In the genomic region with DNA sequence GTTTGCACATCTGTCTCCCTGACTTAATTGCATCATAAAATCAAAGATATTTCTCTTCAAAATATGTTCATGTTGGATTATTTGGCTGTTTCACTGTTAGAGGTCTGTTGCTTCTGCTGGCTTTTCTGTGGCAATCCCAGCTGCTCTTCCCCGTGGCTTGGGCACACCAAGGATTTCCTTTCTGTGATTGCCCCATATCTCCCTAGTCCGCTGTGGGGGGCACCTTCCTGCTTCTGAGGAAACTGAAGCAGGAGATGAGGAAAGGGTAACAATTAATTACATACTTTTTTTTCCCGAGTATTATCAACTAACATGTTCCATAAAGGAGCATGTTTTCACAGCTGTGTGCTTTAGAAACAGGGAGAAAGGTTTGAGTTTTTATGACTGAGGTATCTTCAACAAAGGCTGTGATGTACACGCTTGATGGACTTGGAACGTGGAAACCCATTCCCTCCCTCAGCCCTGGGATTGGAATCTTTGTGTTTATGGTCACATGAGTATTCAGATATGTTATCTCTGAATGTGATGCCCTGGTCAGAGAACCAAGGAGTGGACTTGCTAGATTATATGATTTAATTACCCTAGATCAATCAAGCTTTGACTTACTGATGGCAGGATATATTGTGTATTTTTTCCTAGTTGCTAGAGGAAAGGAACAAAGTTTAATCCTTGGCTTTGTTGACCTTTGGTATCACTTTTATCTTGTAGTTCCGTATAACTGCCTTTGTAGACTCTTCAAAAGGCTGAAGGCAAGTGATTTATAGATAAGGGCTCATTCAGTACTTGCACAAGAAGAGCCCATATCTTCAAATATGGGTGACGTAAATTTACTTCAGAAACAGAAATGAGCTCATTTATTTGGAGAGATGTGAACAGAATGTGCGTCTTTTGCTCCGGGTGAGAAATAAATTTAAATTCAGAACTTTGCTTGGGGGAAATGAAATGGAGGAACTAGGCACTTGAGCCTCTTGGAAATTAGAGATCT, we compare ENCODE assay signal across 9 cellular contexts. TPM values are rescaled to one million over a fixed set of nuclear protein-coding genes. Genes with fewer than 3 reads are reported as not detected.
DNase-seq lines count a peak whose midpoint lies in the region; ATAC-seq and TF ChIP-seq lines count a peak whose summit lies in the region.
"Had no signal": no experiment of that assay in that cellular context is flagged by ENCODE, and none has a peak within 500 bp of the region (broad histone marks: within the 10 kb centered on the region; RNA-seq: fewer than 3 reads in every experiment).

No MANE protein-coding gene starts in this region.

- peaks cover 11% of the 10 kb centered on the region for H3K4me1 ChIP-seq in CD8-positive, alpha-beta T cell (ENCODE audit: insufficient read depth, low read length)
- H3K4me1 ChIP-seq in colonic mucosa = no peaks in the 10 kb centered on the region

- DNase-seq in CD8-positive, alpha-beta T cell = no peak
- DNase-seq in NB4 (ENCODE audit: low read depth) (peak; percentile 45), colonic mucosa (peak; percentile 72), natural killer cell (no peak), cerebellar nuclear complex (lab: John Stamatoyannopoulos, UW) (no peak)
- no peak for DNase-seq in activated effector memory CD4-positive, alpha-beta T cell treated with anti-CD3 and anti-CD28 coated beads, Interleukin-2, amount 50 U/mL, for 16 hours
- DNase-seq: DND-41 had no signal

- H3K4me1 Mint-ChIP-seq in CD8-positive, alpha-beta T cell (ENCODE audit: low read depth) = peaks cover 38% of the 10 kb centered on the region
- peaks cover 30 to 39% of the 10 kb centered on the region in 2 donors for H3K4me1 Mint-ChIP-seq in natural killer cell

- TF ChIP-seq POLR2A in NB4 (IDR thresholded peaks at IDR 0.05; ENCODE audit: extremely low read depth, insufficient read length) = no peak

- no peaks in the 10 kb centered on the region for H3K36me3 ChIP-seq in CD8-positive, alpha-beta T cell (ENCODE audit: insufficient read depth, low read length)
- no peaks in the 10 kb centered on the region for H3K36me3 ChIP-seq in colonic mucosa

- H3K27me3 ChIP-seq in CD8-positive, alpha-beta T cell (ENCODE audit: insufficient read depth, low read length) = no peaks in the 10 kb centered on the region
- no peaks in the 10 kb centered on the region for H3K27me3 ChIP-seq in colonic mucosa

- peak; percentile 63 for ATAC-seq in CD8-positive, alpha-beta T cell
- ATAC-seq in natural killer cell (peak in 1 of 3 donors; percentile 76), GM21528 (IDR thresholded peaks at IDR 0.05; ENCODE audit: low FRiP score, unreplicated experiment) (no peak), HG03196 (IDR thresholded peaks at IDR 0.05; ENCODE audit: unreplicated experiment) (no peak)

- peaks cover 14% of the 10 kb centered on the region for H3K36me3 Mint-ChIP-seq in CD8-positive, alpha-beta T cell
- H3K36me3 Mint-ChIP-seq in natural killer cell = no peaks in the 10 kb centered on the region

- peaks cover 4% of the 10 kb centered on the region for H3K9me3 Mint-ChIP-seq in CD8-positive, alpha-beta T cell
- no peaks in the 10 kb centered on the region for H3K9me3 Mint-ChIP-seq in natural killer cell

- no peaks in the 10 kb centered on the region for H3K27me3 Mint-ChIP-seq in CD8-positive, alpha-beta T cell (ENCODE audit: low read depth)
- no peaks in the 10 kb centered on the region for H3K27me3 Mint-ChIP-seq in natural killer cell (ENCODE audit: low read depth in 2 of 2)

- no peak overlapping the region for H3K4me3 Mint-ChIP-seq in CD8-positive, alpha-beta T cell
- H3K4me3 Mint-ChIP-seq in natural killer cell = no peak overlapping the region

- CTCF ChIA-PET in CD8-positive, alpha-beta T cell (lab: Charles Lee) = interaction anchor here (0.9 to 1.5 kb wide), 4 partner anchors 39 to 333 kb away, joined by 3 to 5 read pairs (median 3); a partner anchor contains a TSS

- peak overlapping the region in 1 of 2 donors; percentile 59 for H3K9ac ChIP-seq in colonic mucosa (ENCODE audit: low read depth in 2 of 2, low read length in 2 of 2)

- no peak overlapping the region for H3K27ac ChIP-seq in CD8-positive, alpha-beta T cell (ENCODE audit: low read depth, low read length)
- peak overlapping the region; percentile 86 for H3K27ac ChIP-seq in colonic mucosa

- peak overlapping the region; percentile 3 for H3K27ac Mint-ChIP-seq in CD8-positive, alpha-beta T cell
- peak overlapping the region; percentile 5 to 35 for H3K27ac Mint-ChIP-seq in natural killer cell

- intact Hi-C loops in CD8-positive, alpha-beta T cell (cut with DNase I, micrococcal nuclease) = no loop called here
- intact Hi-C loops in colonic mucosa (cut with DNase I) (no loop called here), natural killer cell (cut with micrococcal nuclease) (no loop called here)

- H3K9me3 ChIP-seq in CD8-positive, alpha-beta T cell (ENCODE audit: low read length) = no peaks in the 10 kb centered on the region
- no peaks in the 10 kb centered on the region for H3K9me3 ChIP-seq in colonic mucosa

- no peak overlapping the region for H3K4me3 ChIP-seq in CD8-positive, alpha-beta T cell (ENCODE audit: low read depth, low read length)
- H3K4me3 ChIP-seq in NB4 (ENCODE audit: low read depth, low read length) (no peak overlapping the region), colonic mucosa (no peak overlapping the region)

- no peak for TF ChIP-seq CTCF in CD8-positive, alpha-beta T cell (IDR thresholded peaks at IDR 0.05)
- TF ChIP-seq CTCF in NB4 (IDR thresholded peaks at IDR 0.05; ENCODE audit: low read depth, low read length) (no peak), colonic mucosa (IDR thresholded peaks at IDR 0.05) (no peak), natural killer cell (IDR thresholded peaks at IDR 0.05) (no peak)

- POLR2A ChIA-PET in CD8-positive, alpha-beta T cell (lab: Charles Lee) = no interaction called here

RNA-seq across cellular contexts. Expression of a gene that starts 46.7 kb away (rescaled TPM):
- 10 to 100 TPM; 33.8 to 38.8 TPM for total RNA-seq in CD8-positive, alpha-beta T cell
- total RNA-seq in colonic mucosa (10 to 100 TPM; 10.7 to 12.4 TPM), natural killer cell (10 to 100 TPM; 28.5 to 32.8 (median 29.2) TPM)

RNA-seq across cellular contexts. Expression of a gene that starts 53.5 kb away (rescaled TPM):
- not detected for total RNA-seq in CD8-positive, alpha-beta T cell
- total RNA-seq in colonic mucosa (10 to 100 TPM; 63.6 to 66.0 TPM), natural killer cell (under 1 TPM; 0.05 to 0.63 (median 0.25) TPM)

Comparison
In these comparisons a context has a peak if more than half of its experiments do, and no peak if none do; other contexts are left out.
1. DNase-seq: peak in NB4 (single experiment) and colonic mucosa (single experiment); none in CD8-positive, alpha-beta T cell (0 of 7), natural killer cell (single experiment), cerebellar nuclear complex (0 of 2) and activated effector memory CD4-positive, alpha-beta T cell treated with anti-CD3 and anti-CD28 coated beads, Interleukin-2, amount 50 U/mL, for 16 hours (single experiment).
2. RNA of a gene that starts 53.5 kb away (total RNA-seq): 63.6 to 66.0 TPM in colonic mucosa; 0.05 to 0.63 TPM in natural killer cell and not detected in CD8-positive, alpha-beta T cell; every median in the first group is over 10 times any median in the second.